Comparison of ENCODE assay signal across 20 cellular contexts in the genomic region with DNA sequence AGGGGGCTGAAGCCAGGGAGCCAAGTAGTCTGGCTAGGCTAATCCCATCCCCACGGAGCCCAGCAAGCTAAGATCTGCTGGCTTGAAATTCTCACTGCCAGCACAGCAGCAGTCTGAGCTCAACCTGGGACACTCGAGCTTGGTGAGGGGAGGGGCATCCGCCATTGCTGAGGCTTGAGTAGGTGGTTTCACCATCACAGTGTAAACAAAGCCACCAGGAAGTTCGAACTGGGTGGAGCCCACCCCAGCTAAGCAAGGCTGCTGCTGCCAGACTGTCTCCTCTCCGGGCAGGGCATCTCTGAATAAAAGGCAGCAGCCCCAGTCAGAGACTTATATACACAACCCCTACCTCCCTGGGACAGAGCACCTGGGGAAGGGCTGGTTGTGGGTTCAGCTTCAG.
DNase-seq lines count a peak whose midpoint lies in the region; ATAC-seq lines count a peak whose summit lies in the region.
"Had no signal": no experiment of that assay in that cellular context is flagged by ENCODE, and none has a peak within 500 bp of the region (broad histone marks: within the 10 kb centered on the region; RNA-seq: fewer than 3 reads in every experiment).

No MANE protein-coding gene starts in this region.

- peak; percentile 73 for DNase-seq in DMS53 (lab: John Stamatoyannopoulos, UW)
- DNase-seq in HT1080 (ENCODE audit: low read depth): peak; percentile 51
- peak in 1 of 3 donors; percentile 5 for DNase-seq in T-helper 17 cell
- peak; percentile 14 for DNase-seq in left kidney (ENCODE audit: low read depth, low spot score)
- DNase-seq in germinal center (ENCODE audit: low spot score): no peak
- DNase-seq: activated CD4-positive, alpha-beta T cell treated with anti-CD3 and anti-CD28 coated beads for 4 hours; activated CD8-positive, alpha-beta memory T cell treated with anti-CD3 and anti-CD28 coated beads, Interleukin-2, amount 10 ng/mL, durations not matched to agents 7 days and 5 days; caudate nucleus; CD8-positive, alpha-beta T cell; DND-41; effector CD4-positive, alpha-beta T cell; esophagus squamous epithelium; mammary epithelial cell; naive thymus-derived CD4-positive, alpha-beta T cell; NCI-H1694; NCI-H446 had no signal

- no peaks in the 10 kb centered on the region for H3K36me3 Mint-ChIP-seq in T-helper 17 cell (ENCODE audit: low read depth)
- H3K36me3 Mint-ChIP-seq: activated CD8-positive, alpha-beta memory T cell treated with anti-CD3 and anti-CD28 coated beads, Interleukin-2, amount 10 ng/mL, durations not matched to agents 7 days and 5 days; CD8-positive, alpha-beta T cell; naive thymus-derived CD4-positive, alpha-beta T cell had no signal

- H3K4me1 Mint-ChIP-seq in T-helper 17 cell: no peaks in the 10 kb centered on the region
- H3K4me1 Mint-ChIP-seq: activated CD8-positive, alpha-beta memory T cell treated with anti-CD3 and anti-CD28 coated beads, Interleukin-2, amount 10 ng/mL, durations not matched to agents 7 days and 5 days; naive thymus-derived CD4-positive, alpha-beta T cell had no signal

- no peaks in the 10 kb centered on the region for H3K9me3 ChIP-seq in T-helper 17 cell (ENCODE audit: control insufficient read depth, low read length, poor library complexity, severe bottlenecking)
- H3K9me3 ChIP-seq: esophagus squamous epithelium, vagina had no signal

- ATAC-seq in T-helper 17 cell: peak; percentile 35
- ATAC-seq in GM18502 (IDR thresholded peaks at IDR 0.05; ENCODE audit: poor library complexity, unreplicated experiment): no peak
- no peak for ATAC-seq in GM21528 (IDR thresholded peaks at IDR 0.05; ENCODE audit: low FRiP score, unreplicated experiment)
- ATAC-seq in GM19324 (IDR thresholded peaks at IDR 0.05; ENCODE audit: low FRiP score, unreplicated experiment): no peak
- ATAC-seq: activated CD8-positive, alpha-beta memory T cell treated with anti-CD3 and anti-CD28 coated beads, Interleukin-2, amount 10 ng/mL, durations not matched to agents 7 days and 5 days; CD8-positive, alpha-beta T cell; naive thymus-derived CD4-positive, alpha-beta T cell had no signal

- no peaks in the 10 kb centered on the region for H3K27me3 Mint-ChIP-seq in T-helper 17 cell
- H3K27me3 Mint-ChIP-seq: activated CD8-positive, alpha-beta memory T cell treated with anti-CD3 and anti-CD28 coated beads, Interleukin-2, amount 10 ng/mL, durations not matched to agents 7 days and 5 days had no signal

- H3K27ac Mint-ChIP-seq in T-helper 17 cell: no peak overlapping the region
- H3K27ac Mint-ChIP-seq: activated CD8-positive, alpha-beta memory T cell treated with anti-CD3 and anti-CD28 coated beads, Interleukin-2, amount 10 ng/mL, durations not matched to agents 7 days and 5 days; CD8-positive, alpha-beta T cell; naive thymus-derived CD4-positive, alpha-beta T cell had no signal

- H3K4me3 Mint-ChIP-seq in T-helper 17 cell: no peak overlapping the region
- H3K4me3 Mint-ChIP-seq: activated CD8-positive, alpha-beta memory T cell treated with anti-CD3 and anti-CD28 coated beads, Interleukin-2, amount 10 ng/mL, durations not matched to agents 7 days and 5 days; CD8-positive, alpha-beta T cell; naive thymus-derived CD4-positive, alpha-beta T cell had no signal
